30 cellular contexts compared by ENCODE assay signal in the genomic region with DNA sequence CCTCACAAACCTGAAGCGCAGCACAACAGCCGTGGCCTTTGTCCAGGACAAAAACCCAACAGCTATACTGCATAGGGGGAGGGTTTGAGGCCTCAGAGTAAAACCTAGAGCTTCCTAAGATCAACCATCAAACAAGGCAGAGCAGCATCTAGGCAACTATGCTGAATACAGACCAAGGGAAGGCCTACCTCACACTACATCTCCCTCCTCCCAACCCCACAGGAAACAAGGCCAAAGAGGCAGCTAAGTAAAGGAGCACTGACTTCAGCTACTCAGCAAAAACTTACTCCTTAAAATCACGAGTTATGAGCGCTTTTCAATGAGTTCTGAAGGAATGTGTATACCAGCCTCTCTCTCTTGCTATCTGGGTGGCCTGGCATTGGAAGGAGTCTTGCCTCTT. TPM values are rescaled to one million over a fixed set of nuclear protein-coding genes. Genes with fewer than 3 reads are reported as not detected.
DNase-seq lines count a peak whose midpoint lies in the region; ATAC-seq, FAIRE-seq and TF ChIP-seq lines count a peak whose summit lies in the region.
"Had no signal": no experiment of that assay in that cellular context is flagged by ENCODE, and none has a peak within 500 bp of the region (broad histone marks: within the 10 kb centered on the region; RNA-seq: fewer than 3 reads in every experiment).

No MANE protein-coding gene starts in this region.

- H3K27ac ChIP-seq in left ventricle myocardium inferior (replicated peaks) (peak overlapping the region; percentile 51), breast epithelium (peak overlapping the region; percentile 54 to 64)
- H3K27ac ChIP-seq: ovary, transverse colon had no signal

- DNase-seq in left ventricle myocardium inferior (no peak), cardiac septum (ENCODE audit: low spot score) (no peak), breast epithelium (ENCODE audit: low spot score in 2 of 2) (no peak), left lobe of liver (ENCODE audit: low spot score) (peak; percentile 33), RCC 7860 (ENCODE audit: low spot score) (no peak), foreskin melanocyte (no peak)
- no peak for DNase-seq in stimulated activated CD4-positive, alpha-beta T cell treated with anti-CD3 and anti-CD28 coated beads, Interleukin-15, amount 100 ng/mL, for 24 hours
- no peak for DNase-seq in activated effector memory CD4-positive, alpha-beta T cell treated with anti-CD3 and anti-CD28 coated beads, Interleukin-2, amount 50 U/mL, for 16 hours
- DNase-seq: activated B cell treated with CpG ODN at 0.5 μM for 24 hours; activated CD4-positive, alpha-beta T cell treated with anti-CD3 and anti-CD28 coated beads, Interleukin-2, amount 10 ng/mL, durations not matched to agents 7 days and 5 days; activated CD8-positive, alpha-beta memory T cell treated with anti-CD3 and anti-CD28 coated beads, Interleukin-2, amount 10 ng/mL, durations not matched to agents 7 days and 5 days; activated naive CD4-positive, alpha-beta T cell treated with anti-CD3 and anti-CD28 coated beads for 36 hours; activated T-cell treated with anti-CD3 and anti-CD28 coated beads, Interleukin-2, amount 50 U/mL, for 72 hours; amniotic stem cell; effector memory CD4-positive, alpha-beta T cell; NCI-H187 treated with DMSO at 0.1 percent for 48 hours; NCI-H524; nephron progenitor cell; OCI-M1; ovary; retina; stimulated activated CD8-positive, alpha-beta memory T cell treated with anti-CD3 and anti-CD28 coated beads, Interleukin-4, amount 100 ng/mL, for 48 hours; transverse colon had no signal

- H3K36me3 ChIP-seq in left ventricle myocardium inferior: peaks cover 50% of the 10 kb centered on the region
- H3K36me3 ChIP-seq in breast epithelium: no peaks in the 10 kb centered on the region
- H3K36me3 ChIP-seq: BE2C, ovary had no signal

- H3K4me3 ChIP-seq in left ventricle myocardium inferior (no peak overlapping the region), breast epithelium (no peak overlapping the region)
- H3K4me3 ChIP-seq: coronary artery, ovary, transverse colon had no signal

- peaks cover 32% of the 10 kb centered on the region for H3K4me1 ChIP-seq in left ventricle myocardium inferior
- peaks cover 0 to 9% of the 10 kb centered on the region in 2 donors for H3K4me1 ChIP-seq in breast epithelium

- no peaks in the 10 kb centered on the region for H3K27me3 ChIP-seq in left ventricle myocardium inferior (ENCODE audit: low read depth)
- H3K27me3 ChIP-seq in breast epithelium: no peaks in the 10 kb centered on the region
- H3K27me3 ChIP-seq: BE2C, ovary, transverse colon had no signal

- H3K9me3 ChIP-seq in left ventricle myocardium inferior (replicated peaks): no peaks in the 10 kb centered on the region
- no peaks in the 10 kb centered on the region for H3K9me3 ChIP-seq in breast epithelium
- H3K9me3 ChIP-seq: BE2C, ovary, SK-N-SH, transverse colon had no signal

- no peak for FAIRE-seq in RCC 7860 (lab: Jason Lieb, UNC)
- FAIRE-seq: bronchial epithelial cell, H54, HTR-8/SVneo, keratinocyte had no signal

- ATAC-seq in left lobe of liver: no peak
- ATAC-seq: activated CD8-positive, alpha-beta memory T cell treated with anti-CD3 and anti-CD28 coated beads, Interleukin-2, amount 10 ng/mL, durations not matched to agents 7 days and 5 days; activated T-cell treated with anti-CD3 and anti-CD28 coated beads, Interleukin-2, amount 50 U/mL, for 72 hours had no signal

- intact Hi-C loops in left ventricle myocardium inferior (cut with micrococcal nuclease): no loop called here
- intact Hi-C loops in cardiac septum (cut with DNase I): no loop called here
- intact Hi-C loops in breast epithelium (cut with DNase I; ENCODE audit: low total_unique reads): no loop called here

- no peak for TF ChIP-seq POLR2A in breast epithelium (IDR thresholded peaks at IDR 0.05)

- no peak for TF ChIP-seq CTCF in left ventricle myocardium inferior (IDR thresholded peaks at IDR 0.05; ENCODE audit: borderline replicate concordance)
- TF ChIP-seq CTCF in breast epithelium (IDR thresholded peaks at IDR 0.05): no peak

RNA-seq across cellular contexts. Expression of a gene that starts 12.4 kb away (rescaled TPM):
- total RNA-seq in left ventricle myocardium inferior (4.8 TPM), cardiac septum (3.0 TPM), breast epithelium (1 to 10 TPM; 4.2 to 6.9 (median 5.6) TPM), left lobe of liver (8.5 TPM)

RNA-seq across cellular contexts. Expression of a gene that starts 37.3 kb away (rescaled TPM):
- total RNA-seq in left ventricle myocardium inferior (not detected), cardiac septum (not detected), breast epithelium (10 to 100 TPM in 2 of 3 donors, not detected in 1; 13.8 to 14.9 TPM), left lobe of liver (0.50 TPM)
- total RNA-seq: activated B cell treated with CpG ODN at 0.5 μM for 24 hours had no signal

RNA-seq across cellular contexts. Expression of a gene that starts 57.8 kb away (rescaled TPM):
- total RNA-seq in left ventricle myocardium inferior: 21.2 TPM
- 13.2 TPM for total RNA-seq in cardiac septum
- total RNA-seq in breast epithelium: 10 to 100 TPM; 35.8 to 42.3 (median 39.0) TPM
- 9.5 TPM for total RNA-seq in left lobe of liver
